Comparison of ENCODE assay signal across 1 cellular context in the genomic region with DNA sequence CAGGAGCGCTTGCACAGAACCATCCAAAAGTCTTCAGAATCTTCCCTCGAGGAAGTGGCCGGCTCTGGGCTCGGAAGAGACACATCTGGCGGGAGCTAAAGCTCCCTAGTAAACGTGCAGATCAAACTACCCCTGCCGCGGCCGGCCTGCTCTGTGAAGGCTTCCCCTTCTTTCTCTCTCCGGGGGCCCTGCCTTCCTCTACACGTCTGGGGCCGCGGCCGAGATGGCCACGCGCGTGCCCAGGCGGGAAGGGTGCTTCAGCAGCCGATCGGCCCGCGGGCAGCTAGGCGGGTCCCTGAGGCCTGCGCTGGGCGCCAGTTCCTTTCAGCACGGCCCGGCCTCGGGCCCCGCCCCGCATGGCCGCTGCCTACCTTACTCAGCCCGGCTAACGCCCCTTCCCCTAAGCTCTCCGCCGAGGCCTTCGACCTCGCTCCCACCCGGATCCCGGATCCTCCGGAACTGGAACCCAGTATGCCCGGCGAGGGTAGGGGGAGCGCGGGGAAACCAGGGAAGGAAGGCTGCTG.
A peak's percentile ranks its signal among the peaks of the same experiment; 100 is the strongest.
TF ChIP-seq lines count a peak whose summit lies in the region.

No MANE protein-coding gene starts in this region.

TF ChIP-seq in HepG2, 621 proteins besides CTCF, POLR2A, EP300 and RAD21 (continued from another document and continues in another):
- TF ChIP-seq, protein P1, sequence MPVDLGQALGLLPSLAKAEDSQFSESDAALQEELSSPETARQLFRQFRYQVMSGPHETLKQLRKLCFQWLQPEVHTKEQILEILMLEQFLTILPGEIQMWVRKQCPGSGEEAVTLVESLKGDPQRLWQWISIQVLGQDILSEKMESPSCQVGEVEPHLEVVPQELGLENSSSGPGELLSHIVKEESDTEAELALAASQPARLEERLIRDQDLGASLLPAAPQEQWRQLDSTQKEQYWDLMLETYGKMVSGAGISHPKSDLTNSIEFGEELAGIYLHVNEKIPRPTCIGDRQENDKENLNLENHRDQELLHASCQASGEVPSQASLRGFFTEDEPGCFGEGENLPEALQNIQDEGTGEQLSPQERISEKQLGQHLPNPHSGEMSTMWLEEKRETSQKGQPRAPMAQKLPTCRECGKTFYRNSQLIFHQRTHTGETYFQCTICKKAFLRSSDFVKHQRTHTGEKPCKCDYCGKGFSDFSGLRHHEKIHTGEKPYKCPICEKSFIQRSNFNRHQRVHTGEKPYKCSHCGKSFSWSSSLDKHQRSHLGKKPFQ (CRISPR knock-in tag; IDR thresholded peaks at IDR 0.05; ENCODE audit: insufficient replicate concordance) = no peak
- TF ChIP-seq KAT2B (IDR thresholded peaks at IDR 0.05; ENCODE audit: borderline replicate concordance, low read depth, low read length) (no peak), ZNF17 (CRISPR knock-in tag; IDR thresholded peaks at IDR 0.05) (no peak), CENPT (CRISPR knock-in tag; IDR thresholded peaks at IDR 0.05; ENCODE audit: low read depth) (no peak; the same call in 1 of the 2 replicates), ZFP36 (IDR thresholded peaks at IDR 0.05; ENCODE audit: borderline replicate concordance, low read depth, low read length, partially characterized antibody) (no peak), ZNF772 (CRISPR knock-in tag; IDR thresholded peaks at IDR 0.05) (no peak), E2F1 (CRISPR knock-in tag; IDR thresholded peaks at IDR 0.05) (no peak), ZNF672 (CRISPR knock-in tag; IDR thresholded peaks at IDR 0.05) (no peak), SALL1 (CRISPR knock-in tag; IDR thresholded peaks at IDR 0.05) (no peak; the same call in 1 of the 2 replicates), CENPX (CRISPR knock-in tag; IDR thresholded peaks at IDR 0.05) (no peak), BHLHE40 (IDR thresholded peaks at IDR 0.05; ENCODE audit: low read length) (no peak), KDM5B (CRISPR knock-in tag; IDR thresholded peaks at IDR 0.05; ENCODE audit: borderline replicate concordance) (no peak), EHMT2 (IDR thresholded peaks at IDR 0.05; ENCODE audit: borderline replicate concordance, low read depth, low read length) (no peak), SIN3A (IDR thresholded peaks at IDR 0.05; ENCODE audit: borderline replicate concordance, low read depth, low read length) (no peak), SP5 (CRISPR knock-in tag; IDR thresholded peaks at IDR 0.05; ENCODE audit: borderline replicate concordance, low read depth) (no peak), HNRNPUL1 (IDR thresholded peaks at IDR 0.05; ENCODE audit: low read depth, low read length) (no peak), SNAI1 (CRISPR knock-in tag; IDR thresholded peaks at IDR 0.05; ENCODE audit: borderline replicate concordance) (no peak), BORCS8-MEF2B (CRISPR knock-in tag; IDR thresholded peaks at IDR 0.05) (no peak), ZNF362 (CRISPR knock-in tag; IDR thresholded peaks at IDR 0.05; ENCODE audit: borderline replicate concordance) (no peak), TCF7L2 (IDR thresholded peaks at IDR 0.05; ENCODE audit: low read depth, low read length) (no peak), THYN1 (CRISPR knock-in tag; IDR thresholded peaks at IDR 0.05; ENCODE audit: borderline replicate concordance, low read depth) (no peak), ELF4 (CRISPR knock-in tag; IDR thresholded peaks at IDR 0.05; ENCODE audit: borderline replicate concordance) (peak; percentile 83; the same call in 1 of the 2 replicates), ZNF841 (CRISPR knock-in tag; IDR thresholded peaks at IDR 0.05; ENCODE audit: borderline replicate concordance) (no peak), HMGXB4 (CRISPR knock-in tag; IDR thresholded peaks at IDR 0.05; ENCODE audit: borderline replicate concordance in 1 of 2, low read depth in 1 of 2) (no peak), TMF1 (CRISPR knock-in tag; IDR thresholded peaks at IDR 0.05; ENCODE audit: low read depth) (no peak), ESRRA (CRISPR knock-in tag; IDR thresholded peaks at IDR 0.05; ENCODE audit: low read depth) (no peak), PHF5A (CRISPR knock-in tag; IDR thresholded peaks at IDR 0.05; ENCODE audit: low read depth, unreplicated experiment) (no peak), ZNF589 (CRISPR knock-in tag; conservative IDR thresholded peaks at IDR 0.05) (no peak), ZNF354B (CRISPR knock-in tag; IDR thresholded peaks at IDR 0.05) (0 out of 2 replicates have a peak, but pooled peaks have one; percentile 36), XRCC5 (optimal IDR thresholded peaks at IDR 0.05; ENCODE audit: low read length) (peak; percentile 26)
- TF ChIP-seq, protein P2, sequence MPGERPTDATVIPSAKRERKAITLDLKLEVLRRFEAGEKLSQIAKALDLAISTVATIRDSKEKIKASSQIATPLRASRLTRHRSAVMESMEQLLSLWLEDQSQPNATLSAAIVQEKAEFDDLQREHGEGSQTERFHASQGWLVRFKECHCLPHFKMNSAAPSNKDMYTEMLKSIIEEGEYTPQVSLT (CRISPR knock-in tag; IDR thresholded peaks at IDR 0.05; ENCODE audit: borderline replicate concordance, low read depth) = no peak
- TF ChIP-seq, protein P3, sequence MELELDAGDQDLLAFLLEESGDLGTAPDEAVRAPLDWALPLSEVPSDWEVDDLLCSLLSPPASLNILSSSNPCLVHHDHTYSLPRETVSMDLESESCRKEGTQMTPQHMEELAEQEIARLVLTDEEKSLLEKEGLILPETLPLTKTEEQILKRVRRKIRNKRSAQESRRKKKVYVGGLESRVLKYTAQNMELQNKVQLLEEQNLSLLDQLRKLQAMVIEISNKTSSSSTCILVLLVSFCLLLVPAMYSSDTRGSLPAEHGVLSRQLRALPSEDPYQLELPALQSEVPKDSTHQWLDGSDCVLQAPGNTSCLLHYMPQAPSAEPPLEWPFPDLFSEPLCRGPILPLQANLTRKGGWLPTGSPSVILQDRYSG (CRISPR knock-in tag; IDR thresholded peaks at IDR 0.05) = no peak
- TF ChIP-seq, protein P4, sequence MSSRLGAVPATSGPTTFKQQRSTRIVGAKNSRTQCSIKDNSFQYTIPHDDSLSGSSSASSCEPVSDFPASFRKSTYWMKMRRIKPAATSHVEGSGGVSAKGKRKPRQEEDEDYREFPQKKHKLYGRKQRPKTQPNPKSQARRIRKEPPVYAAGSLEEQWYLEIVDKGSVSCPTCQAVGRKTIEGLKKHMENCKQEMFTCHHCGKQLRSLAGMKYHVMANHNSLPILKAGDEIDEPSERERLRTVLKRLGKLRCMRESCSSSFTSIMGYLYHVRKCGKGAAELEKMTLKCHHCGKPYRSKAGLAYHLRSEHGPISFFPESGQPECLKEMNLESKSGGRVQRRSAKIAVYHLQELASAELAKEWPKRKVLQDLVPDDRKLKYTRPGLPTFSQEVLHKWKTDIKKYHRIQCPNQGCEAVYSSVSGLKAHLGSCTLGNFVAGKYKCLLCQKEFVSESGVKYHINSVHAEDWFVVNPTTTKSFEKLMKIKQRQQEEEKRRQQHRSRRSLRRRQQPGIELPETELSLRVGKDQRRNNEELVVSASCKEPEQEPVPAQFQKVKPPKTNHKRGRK (CRISPR knock-in tag; IDR thresholded peaks at IDR 0.05) = no peak
- TF ChIP-seq, protein P5, sequence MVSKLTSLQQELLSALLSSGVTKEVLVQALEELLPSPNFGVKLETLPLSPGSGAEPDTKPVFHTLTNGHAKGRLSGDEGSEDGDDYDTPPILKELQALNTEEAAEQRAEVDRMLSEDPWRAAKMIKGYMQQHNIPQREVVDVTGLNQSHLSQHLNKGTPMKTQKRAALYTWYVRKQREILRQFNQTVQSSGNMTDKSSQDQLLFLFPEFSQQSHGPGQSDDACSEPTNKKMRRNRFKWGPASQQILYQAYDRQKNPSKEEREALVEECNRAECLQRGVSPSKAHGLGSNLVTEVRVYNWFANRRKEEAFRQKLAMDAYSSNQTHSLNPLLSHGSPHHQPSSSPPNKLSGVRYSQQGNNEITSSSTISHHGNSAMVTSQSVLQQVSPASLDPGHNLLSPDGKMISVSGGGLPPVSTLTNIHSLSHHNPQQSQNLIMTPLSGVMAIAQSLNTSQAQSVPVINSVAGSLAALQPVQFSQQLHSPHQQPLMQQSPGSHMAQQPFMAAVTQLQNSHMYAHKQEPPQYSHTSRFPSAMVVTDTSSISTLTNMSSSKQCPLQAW (CRISPR knock-in tag; IDR thresholded peaks at IDR 0.05) = no peak
- TF ChIP-seq, protein P6, sequence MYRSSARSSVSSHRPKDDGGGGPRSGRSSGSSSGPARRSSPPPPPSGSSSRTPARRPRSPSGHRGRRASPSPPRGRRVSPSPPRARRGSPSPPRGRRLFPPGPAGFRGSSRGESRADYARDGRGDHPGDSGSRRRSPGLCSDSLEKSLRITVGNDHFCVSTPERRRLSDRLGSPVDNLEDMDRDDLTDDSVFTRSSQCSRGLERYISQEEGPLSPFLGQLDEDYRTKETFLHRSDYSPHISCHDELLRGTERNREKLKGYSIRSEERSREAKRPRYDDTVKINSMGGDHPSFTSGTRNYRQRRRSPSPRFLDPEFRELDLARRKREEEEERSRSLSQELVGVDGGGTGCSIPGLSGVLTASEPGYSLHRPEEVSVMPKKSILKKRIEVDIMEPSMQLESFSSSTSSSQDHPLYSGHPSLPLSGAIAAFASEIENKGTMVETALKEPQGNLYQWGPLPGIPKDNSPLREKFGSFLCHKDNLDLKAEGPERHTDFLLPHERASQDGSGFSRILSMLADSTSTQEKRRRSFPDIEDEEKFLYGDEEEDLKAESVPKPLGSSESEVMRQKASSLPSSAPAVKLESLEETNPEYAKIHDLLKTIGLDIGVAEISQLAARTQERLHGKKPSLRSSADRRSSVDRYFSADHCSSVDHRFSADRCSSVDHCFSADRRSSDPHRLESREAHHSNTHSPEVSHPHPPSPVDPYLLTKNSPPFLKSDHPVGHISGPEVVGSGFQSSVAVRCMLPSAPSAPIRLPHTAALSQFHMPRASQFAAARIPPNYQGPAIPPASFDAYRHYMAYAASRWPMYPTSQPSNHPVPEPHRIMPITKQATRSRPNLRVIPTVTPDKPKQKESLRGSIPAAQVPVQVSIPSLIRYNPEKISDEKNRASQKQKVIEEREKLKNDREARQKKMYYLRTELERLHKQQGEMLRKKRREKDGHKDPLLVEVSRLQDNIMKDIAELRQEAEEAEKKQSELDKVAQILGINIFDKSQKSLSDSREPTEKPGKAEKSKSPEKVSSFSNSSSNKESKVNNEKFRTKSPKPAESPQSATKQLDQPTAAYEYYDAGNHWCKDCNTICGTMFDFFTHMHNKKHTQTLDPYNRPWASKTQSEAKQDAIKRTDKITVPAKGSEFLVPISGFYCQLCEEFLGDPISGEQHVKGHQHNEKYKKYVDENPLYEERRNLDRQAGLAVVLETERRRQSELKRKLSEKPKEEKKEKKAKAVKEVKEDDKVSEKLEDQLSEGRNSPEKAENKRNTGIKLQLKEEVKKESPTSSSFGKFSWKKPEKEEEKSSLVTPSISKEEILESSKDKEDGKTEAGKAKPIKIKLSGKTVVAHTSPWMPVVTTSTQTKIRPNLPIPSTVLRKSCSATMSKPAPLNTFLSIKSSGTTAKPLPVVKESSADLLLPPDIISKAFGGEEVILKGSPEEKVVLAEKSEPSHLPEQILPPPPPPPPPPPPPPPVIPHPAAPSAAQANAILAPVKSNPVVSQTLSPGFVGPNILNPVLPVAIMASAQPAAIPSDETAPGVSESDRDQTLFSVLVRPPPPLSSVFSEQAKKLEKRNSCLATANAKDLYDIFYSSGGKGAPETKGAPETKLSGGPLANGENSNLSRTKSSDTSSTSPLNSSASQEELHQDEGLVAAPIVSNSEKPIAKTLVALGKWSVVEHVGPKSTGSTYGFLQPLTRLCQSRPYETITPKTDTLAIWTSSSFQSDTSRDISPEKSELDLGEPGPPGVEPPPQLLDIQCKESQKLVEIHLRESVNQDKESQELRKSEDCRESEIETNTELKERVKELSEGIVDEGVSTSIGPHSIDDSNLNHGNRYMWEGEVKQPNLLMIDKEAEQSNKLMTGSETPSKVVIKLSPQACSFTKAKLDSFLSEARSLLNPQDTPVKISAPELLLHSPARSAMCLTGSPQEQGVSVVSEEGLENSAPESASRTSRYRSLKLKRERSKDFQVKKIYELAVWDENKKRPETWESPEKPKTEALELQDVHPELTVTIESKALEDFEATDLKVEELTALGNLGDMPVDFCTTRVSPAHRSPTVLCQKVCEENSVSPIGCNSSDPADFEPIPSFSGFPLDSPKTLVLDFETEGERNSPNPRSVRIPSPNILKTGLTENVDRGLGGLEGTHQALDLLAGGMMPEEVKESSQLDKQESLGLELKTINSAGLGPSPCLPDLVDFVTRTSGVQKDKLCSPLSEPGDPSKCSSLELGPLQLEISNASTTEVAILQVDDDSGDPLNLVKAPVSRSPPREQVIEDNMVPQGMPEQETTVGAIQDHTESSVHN (CRISPR knock-in tag; IDR thresholded peaks at IDR 0.05) = no peak
- TF ChIP-seq, protein P7, sequence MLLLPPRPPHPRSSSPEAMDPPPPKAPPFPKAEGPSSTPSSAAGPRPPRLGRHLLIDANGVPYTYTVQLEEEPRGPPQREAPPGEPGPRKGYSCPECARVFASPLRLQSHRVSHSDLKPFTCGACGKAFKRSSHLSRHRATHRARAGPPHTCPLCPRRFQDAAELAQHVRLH (CRISPR knock-in tag; IDR thresholded peaks at IDR 0.05; ENCODE audit: borderline replicate concordance, low read depth) = no peak
- TF ChIP-seq, protein P8, sequence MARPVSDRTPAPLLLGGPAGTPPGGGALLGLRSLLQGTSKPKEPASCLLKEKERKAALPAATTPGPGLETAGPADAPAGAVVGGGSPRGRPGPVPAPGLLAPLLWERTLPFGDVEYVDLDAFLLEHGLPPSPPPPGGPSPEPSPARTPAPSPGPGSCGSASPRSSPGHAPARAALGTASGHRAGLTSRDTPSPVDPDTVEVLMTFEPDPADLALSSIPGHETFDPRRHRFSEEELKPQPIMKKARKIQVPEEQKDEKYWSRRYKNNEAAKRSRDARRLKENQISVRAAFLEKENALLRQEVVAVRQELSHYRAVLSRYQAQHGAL (CRISPR knock-in tag; IDR thresholded peaks at IDR 0.05; ENCODE audit: not compliant biosample characterization) = no peak
